In genomic region chr2:46652514-46653170, GRCh38 we compare ENCODE assay signal across 24 cellular contexts.
"Had no signal": no experiment of that assay in that cellular context is flagged by ENCODE, and none has a peak within 500 bp of the region (broad histone marks: within the 10 kb centered on the region; RNA-seq: fewer than 3 reads in every experiment).

No MANE protein-coding gene starts in this region.

- H3K4me1 Mint-ChIP-seq: activated CD4-positive, alpha-beta T cell treated with anti-CD3 and anti-CD28 coated beads, Interleukin-2, amount 10 ng/mL, durations not matched to agents 24 days and 14 days; activated naive CD4-positive, alpha-beta T cell treated with anti-CD3 and anti-CD28 coated beads, Interleukin-2, amount 50 U/mL, for 24 hours; activated naive CD8-positive, alpha-beta T cell treated with anti-CD3 and anti-CD28 coated beads, Interleukin-2, amount 10 ng/mL, durations not matched to agents 7 days and 5 days; central memory CD8-positive, alpha-beta T cell had no signal

- H3K36me3 Mint-ChIP-seq: activated naive CD4-positive, alpha-beta T cell treated with anti-CD3 and anti-CD28 coated beads, Interleukin-2, amount 50 U/mL, for 24 hours; activated naive CD8-positive, alpha-beta T cell treated with anti-CD3 and anti-CD28 coated beads, Interleukin-2, amount 10 ng/mL, durations not matched to agents 7 days and 5 days had no signal

- H3K4me3 Mint-ChIP-seq: activated CD4-positive, alpha-beta T cell treated with anti-CD3 and anti-CD28 coated beads, Interleukin-2, amount 10 ng/mL, durations not matched to agents 24 days and 14 days; activated CD8-positive, alpha-beta T cell treated with anti-CD3 and anti-CD28 coated beads, Interleukin-2, amount 10 ng/mL, durations not matched to agents 7 days and 5 days; activated naive CD4-positive, alpha-beta T cell treated with anti-CD3 and anti-CD28 coated beads, Interleukin-2, amount 50 U/mL, for 24 hours; activated naive CD8-positive, alpha-beta T cell treated with anti-CD3 and anti-CD28 coated beads, Interleukin-2, amount 10 ng/mL, durations not matched to agents 7 days and 5 days; activated T-cell treated with anti-CD3 and anti-CD28 coated beads, Interleukin-2, amount 50 U/mL, for 72 hours; activated T-helper 17 cell treated with anti-CD3 and anti-CD28 coated beads, Interleukin-2, amount 50 U/mL, for 72 hours; central memory CD8-positive, alpha-beta T cell; T-helper 1 cell treated with Interleukin-12 subunit alpha and Interleukin-12 subunit beta and Interleukin-4 antibody, amounts not matched to agents 30 μg/mL and 1 μg/mL, for 36 hours; T-helper 2 cell treated with Interferon-gamma antibody and Interleukin-4, amounts not matched to agents 5 μg/mL and 100 μg/mL, for 36 hours had no signal

- ATAC-seq: activated CD8-positive, alpha-beta T cell treated with anti-CD3 and anti-CD28 coated beads, Interleukin-2, amount 10 ng/mL, durations not matched to agents 7 days and 5 days; activated T-cell treated with anti-CD3 and anti-CD28 coated beads, Interleukin-2, amount 50 U/mL, for 72 hours; activated T-helper 17 cell treated with anti-CD3 and anti-CD28 coated beads, Interleukin-2, amount 50 U/mL, for 72 hours; Panc1 had no signal

- DNase-seq: activated CD4-positive, alpha-beta T cell treated with anti-CD3 and anti-CD28 coated beads, Interleukin-2, amount 10 ng/mL, durations not matched to agents 24 days and 14 days; activated CD4-positive, alpha-beta T cell treated with anti-CD3 and anti-CD28 coated beads, Interleukin-2, amount 50 U/mL, for 4 hours; activated CD8-positive, alpha-beta memory T cell treated with anti-CD3 and anti-CD28 coated beads, Interleukin-2, amount 50 U/mL, for 4 hours; activated CD8-positive, alpha-beta T cell treated with anti-CD3 and anti-CD28 coated beads, Interleukin-2, amount 10 ng/mL, durations not matched to agents 7 days and 5 days; activated gamma-delta T cell; activated naive CD4-positive, alpha-beta T cell treated with Interleukin-2 at 50 U/mL for 16 hours; activated naive CD8-positive, alpha-beta T cell treated with anti-CD3 and anti-CD28 coated beads, Interleukin-2, amount 10 ng/mL, durations not matched to agents 7 days and 5 days; activated T-cell treated with anti-CD3 and anti-CD28 coated beads for 4 hours; activated T-cell treated with anti-CD3 and anti-CD28 coated beads, Interleukin-2, amount 50 U/mL, for 72 hours; amygdala; Kasumi-1; KG1; NCI-H1048; NCI-H1436 treated with DMSO at 0.1 percent for 48 hours; NCI-H1694 treated with DMSO at 0.1 percent for 48 hours; NCI-H2029; NCI-H345; NCI-H524 treated with DMSO at 0.1 percent for 48 hours had no signal

- H3K27ac Mint-ChIP-seq: activated CD4-positive, alpha-beta T cell treated with anti-CD3 and anti-CD28 coated beads, Interleukin-2, amount 10 ng/mL, durations not matched to agents 24 days and 14 days; activated CD8-positive, alpha-beta T cell treated with anti-CD3 and anti-CD28 coated beads, Interleukin-2, amount 10 ng/mL, durations not matched to agents 7 days and 5 days; activated naive CD4-positive, alpha-beta T cell treated with anti-CD3 and anti-CD28 coated beads, Interleukin-2, amount 50 U/mL, for 24 hours; activated naive CD8-positive, alpha-beta T cell treated with anti-CD3 and anti-CD28 coated beads, Interleukin-2, amount 10 ng/mL, durations not matched to agents 7 days and 5 days; activated T-cell treated with anti-CD3 and anti-CD28 coated beads, Interleukin-2, amount 50 U/mL, for 72 hours; activated T-helper 17 cell treated with anti-CD3 and anti-CD28 coated beads, Interleukin-2, amount 50 U/mL, for 72 hours; T-helper 1 cell treated with Interleukin-12 subunit alpha and Interleukin-12 subunit beta and Interleukin-4 antibody, amounts not matched to agents 30 μg/mL and 1 μg/mL, for 36 hours; T-helper 2 cell treated with Interferon-gamma antibody and Interleukin-4, amounts not matched to agents 5 μg/mL and 100 μg/mL, for 36 hours had no signal

- H3K27me3 Mint-ChIP-seq: activated naive CD4-positive, alpha-beta T cell treated with anti-CD3 and anti-CD28 coated beads, Interleukin-2, amount 50 U/mL, for 24 hours; activated T-helper 17 cell treated with anti-CD3 and anti-CD28 coated beads, Interleukin-2, amount 50 U/mL, for 72 hours; central memory CD8-positive, alpha-beta T cell had no signal

- H3K9me3 Mint-ChIP-seq: activated CD4-positive, alpha-beta T cell treated with anti-CD3 and anti-CD28 coated beads, Interleukin-2, amount 10 ng/mL, durations not matched to agents 24 days and 14 days; activated naive CD4-positive, alpha-beta T cell treated with anti-CD3 and anti-CD28 coated beads, Interleukin-2, amount 50 U/mL, for 24 hours; activated naive CD8-positive, alpha-beta T cell treated with anti-CD3 and anti-CD28 coated beads, Interleukin-2, amount 10 ng/mL, durations not matched to agents 7 days and 5 days; activated T-cell treated with anti-CD3 and anti-CD28 coated beads, Interleukin-2, amount 50 U/mL, for 72 hours; activated T-helper 17 cell treated with anti-CD3 and anti-CD28 coated beads, Interleukin-2, amount 50 U/mL, for 72 hours; central memory CD8-positive, alpha-beta T cell; T-helper 1 cell treated with Interleukin-12 subunit alpha and Interleukin-12 subunit beta and Interleukin-4 antibody, amounts not matched to agents 30 μg/mL and 1 μg/mL, for 36 hours; T-helper 2 cell treated with Interferon-gamma antibody and Interleukin-4, amounts not matched to agents 5 μg/mL and 100 μg/mL, for 36 hours had no signal
